9 cellular contexts compared by ENCODE assay signal in genomic region chr3:99659032-99659431, GRCh38. TPM values are rescaled to one million over a fixed set of nuclear protein-coding genes. Genes with fewer than 3 reads are reported as not detected.
A peak's percentile ranks its signal among the peaks of the same experiment; 100 is the strongest.
DNase-seq lines count a peak whose midpoint lies in the region; ATAC-seq and TF ChIP-seq lines count a peak whose summit lies in the region.
"Had no signal": no experiment of that assay in that cellular context is flagged by ENCODE, and none has a peak within 500 bp of the region (broad histone marks: within the 10 kb centered on the region; RNA-seq: fewer than 3 reads in every experiment).

No MANE protein-coding gene starts in this region.

- ATAC-seq in mucosa of descending colon (peak; percentile 33), HG02763 (IDR thresholded peaks at IDR 0.05; ENCODE audit: unreplicated experiment) (no peak), HG02798 (IDR thresholded peaks at IDR 0.05; ENCODE audit: poor library complexity, unreplicated experiment) (no peak), HG03108 (IDR thresholded peaks at IDR 0.05; ENCODE audit: unreplicated experiment) (no peak)

- H3K4me2 ChIP-seq in OCI-LY7 (ENCODE audit: low read length) = no peak overlapping the region

- peak; percentile 82 for DNase-seq in AG08396 (ENCODE audit: low spot score)
- DNase-seq in M059J (ENCODE audit: low read depth) = peak; percentile 99
- DNase-seq in dermis blood vessel endothelial cell = peak; percentile 93
- DNase-seq in mucosa of descending colon = no peak
- DNase-seq in OCI-LY7 (ENCODE audit: low spot score) = no peak
- DNase-seq: activated effector memory CD4-positive, alpha-beta T cell treated with Interleukin-2 at 50 U/mL for 16 hours had no signal

- no peaks in the 10 kb centered on the region for H3K4me1 ChIP-seq in mucosa of descending colon (ENCODE audit: low read depth)
- H3K4me1 ChIP-seq in OCI-LY7 (ENCODE audit: insufficient read depth, low read length, poor library complexity, severe bottlenecking) = no peaks in the 10 kb centered on the region

- H3K9me2 ChIP-seq in OCI-LY7 (ENCODE audit: insufficient read depth, low read length) = no peaks in the 10 kb centered on the region

- POLR2A ChIA-PET in OCI-LY7 (lab: Charles Lee) = interaction anchor here (1.0 to 1.2 kb wide), 3 partner anchors 11 to 29 kb away, joined by 3 to 4 read pairs (median 4); no protein-coding TSS in a partner anchor

- no peak overlapping the region for H3K27ac ChIP-seq in OCI-LY7 (ENCODE audit: low read depth, low read length, poor library complexity, severe bottlenecking)

- intact Hi-C loops in mucosa of descending colon (cut with DNase I, micrococcal nuclease) (no loop called here), OCI-LY7 (cut with micrococcal nuclease; ENCODE audit: unreplicated experiment) (no loop called here)

- no peak overlapping the region for H2AFZ ChIP-seq in OCI-LY7 (ENCODE audit: low read length)

- H3K79me2 ChIP-seq in OCI-LY7 (ENCODE audit: insufficient read depth, low read depth, low read length) = no peaks in the 10 kb centered on the region

- TF ChIP-seq CTCF in mucosa of descending colon (IDR thresholded peaks at IDR 0.05) = no peak
- TF ChIP-seq CTCF in OCI-LY7 (conservative IDR thresholded peaks at IDR 0.05; ENCODE audit: low read length) = no peak

- H3K36me3 ChIP-seq in mucosa of descending colon (ENCODE audit: low read depth) (no peaks in the 10 kb centered on the region), OCI-LY7 (ENCODE audit: insufficient read depth, low read length) (no peaks in the 10 kb centered on the region)

- CTCF ChIA-PET in OCI-LY7 (lab: Charles Lee; ENCODE audit: unreplicated experiment) = no interaction called here

- no TSS peak for BruUV-seq in OCI-LY7 (replicated peaks; lab: Mats Ljungman, UMichigan)

- no peaks in the 10 kb centered on the region for H4K20me1 ChIP-seq in OCI-LY7 (ENCODE audit: insufficient read depth, low read length)

- H3K9me3 ChIP-seq in mucosa of descending colon (no peaks in the 10 kb centered on the region), OCI-LY7 (ENCODE audit: low read length) (no peaks in the 10 kb centered on the region)

- no peak overlapping the region for H3K4me3 ChIP-seq in mucosa of descending colon
- no peak overlapping the region for H3K4me3 ChIP-seq in OCI-LY7 (ENCODE audit: low read depth, low read length, poor library complexity, severe bottlenecking)

RNA-seq across cellular contexts. Expression of gene COL8A1, which starts 20.6 kb away (rescaled TPM):
- 225 and 349 TPM in 2 replicates for total RNA-seq in M059J (2014; rRNA removed; shearing (Covaris generic))
- total RNA-seq in dermis blood vessel endothelial cell (263 and 653 TPM in 2 replicates), mucosa of descending colon (1 to 10 TPM in 2 of 3 donors, under 1 TPM in 1; 0.75 to 7.6 (median 3.8) TPM), OCI-LY7 (2022) (0.10 and 0.20 TPM in 2 replicates)
- total RNA-seq in OCI-LY7 (2014; rRNA removed; shearing (Covaris generic)) = not detected in 2 replicates

Comparison
In these comparisons a context has a peak if more than half of its experiments do, and no peak if none do; other contexts are left out.
1. DNase-seq: peak in AG08396 (single experiment), M059J (single experiment) and dermis blood vessel endothelial cell (single experiment); none in mucosa of descending colon (0 of 3) and OCI-LY7 (single experiment).
2. RNA of gene COL8A1, which starts 20.6 kb away (total RNA-seq): 225 to 349 TPM in M059J and 263 to 653 TPM in dermis blood vessel endothelial cell; 0.75 to 7.6 TPM in mucosa of descending colon and 0.10 to 0.20 TPM in OCI-LY7; every median in the first group is over 10 times any median in the second.